ENCODE assay signal across 31 cellular contexts in genomic region chr7:6886198-6886597, GRCh38.
"Had no signal": no experiment of that assay in that cellular context is flagged by ENCODE, and none has a peak within 500 bp of the region (broad histone marks: within the 10 kb centered on the region; RNA-seq: fewer than 3 reads in every experiment).

No MANE protein-coding gene starts in this region.

- H3K27me3 Mint-ChIP-seq: activated CD4-positive, alpha-beta T cell treated with anti-CD3 and anti-CD28 coated beads, Interleukin-2, amount 10 ng/mL, durations not matched to agents 7 days and 5 days had no signal

- H3K36me3 Mint-ChIP-seq: activated naive CD4-positive, alpha-beta T cell treated with anti-CD3 and anti-CD28 coated beads, Interleukin-2, amount 10 ng/mL, durations not matched to agents 7 days and 5 days; activated naive CD4-positive, alpha-beta T cell treated with anti-CD3 and anti-CD28 coated beads, Interleukin-2, amount 50 U/mL, for 72 hours; WTC11 had no signal

- H3K4me3 ChIP-seq: coronary artery, dorsolateral prefrontal cortex, heart left ventricle had no signal

- FAIRE-seq: astrocyte, bronchial epithelial cell, frontal cortex had no signal

- ATAC-seq: activated naive CD4-positive, alpha-beta T cell treated with anti-CD3 and anti-CD28 coated beads, Interleukin-2, amount 50 U/mL, for 72 hours; activated T-cell treated with anti-CD3 and anti-CD28 coated beads, Interleukin-2, amount 50 U/mL, for 72 hours; esophagus mucosa; heart left ventricle; WTC11 had no signal

- H3K9me3 Mint-ChIP-seq: activated CD4-positive, alpha-beta T cell treated with anti-CD3 and anti-CD28 coated beads, Interleukin-2, amount 10 ng/mL, durations not matched to agents 7 days and 5 days; activated T-cell treated with anti-CD3 and anti-CD28 coated beads, Interleukin-2, amount 50 U/mL, for 24 hours; central memory CD8-positive, alpha-beta T cell had no signal

- H3K4me1 Mint-ChIP-seq: activated CD4-positive, alpha-beta memory T cell treated with anti-CD3 and anti-CD28 coated beads, Interleukin-2, amount 10 ng/mL, durations not matched to agents 7 days and 5 days; activated naive CD4-positive, alpha-beta T cell treated with anti-CD3 and anti-CD28 coated beads, Interleukin-2, amount 10 ng/mL, durations not matched to agents 7 days and 5 days; central memory CD8-positive, alpha-beta T cell; WTC11 had no signal

- H3K4me3 Mint-ChIP-seq: activated CD4-positive, alpha-beta memory T cell treated with anti-CD3 and anti-CD28 coated beads, Interleukin-2, amount 10 ng/mL, durations not matched to agents 7 days and 5 days; activated CD4-positive, alpha-beta T cell treated with anti-CD3 and anti-CD28 coated beads, Interleukin-2, amount 10 ng/mL, durations not matched to agents 7 days and 5 days; activated naive CD4-positive, alpha-beta T cell treated with anti-CD3 and anti-CD28 coated beads, Interleukin-2, amount 10 ng/mL, durations not matched to agents 7 days and 5 days; activated T-cell treated with anti-CD3 and anti-CD28 coated beads, Interleukin-2, amount 50 U/mL, for 24 hours; activated T-cell treated with anti-CD3 and anti-CD28 coated beads, Interleukin-2, amount 50 U/mL, for 72 hours; central memory CD8-positive, alpha-beta T cell; dendritic cell treated with granulocyte-macrophage colony-stimulating factor and Interleukin-4, amounts not matched to agents 40 ng/mL and 50 ng/mL, for 4 days; endodermal cell; WTC11 had no signal

- H3K27me3 ChIP-seq: brain microvascular endothelial cell, dorsolateral prefrontal cortex, heart left ventricle had no signal

- H3K27ac Mint-ChIP-seq: activated CD4-positive, alpha-beta memory T cell treated with anti-CD3 and anti-CD28 coated beads, Interleukin-2, amount 10 ng/mL, durations not matched to agents 7 days and 5 days; activated CD4-positive, alpha-beta T cell treated with anti-CD3 and anti-CD28 coated beads, Interleukin-2, amount 10 ng/mL, durations not matched to agents 7 days and 5 days; activated naive CD4-positive, alpha-beta T cell treated with anti-CD3 and anti-CD28 coated beads, Interleukin-2, amount 10 ng/mL, durations not matched to agents 7 days and 5 days; activated naive CD4-positive, alpha-beta T cell treated with anti-CD3 and anti-CD28 coated beads, Interleukin-2, amount 50 U/mL, for 72 hours; activated T-cell treated with anti-CD3 and anti-CD28 coated beads, Interleukin-2, amount 50 U/mL, for 24 hours; activated T-cell treated with anti-CD3 and anti-CD28 coated beads, Interleukin-2, amount 50 U/mL, for 72 hours; dendritic cell treated with granulocyte-macrophage colony-stimulating factor and Interleukin-4, amounts not matched to agents 40 ng/mL and 50 ng/mL, for 4 days; endodermal cell; WTC11 had no signal

- H3K27ac ChIP-seq: brain microvascular endothelial cell, coronary artery, dorsolateral prefrontal cortex, heart left ventricle had no signal

- H3K9me3 ChIP-seq: heart left ventricle had no signal

- DNase-seq: activated CD4-positive, alpha-beta memory T cell treated with anti-CD3 and anti-CD28 coated beads, Interleukin-2, amount 10 ng/mL, durations not matched to agents 7 days and 5 days; activated CD4-positive, alpha-beta T cell treated with anti-CD3 and anti-CD28 coated beads for 1 hour; activated CD4-positive, alpha-beta T cell treated with anti-CD3 and anti-CD28 coated beads for 4 hours; activated CD4-positive, alpha-beta T cell treated with anti-CD3 and anti-CD28 coated beads, Interleukin-2, amount 10 ng/mL, durations not matched to agents 7 days and 5 days; activated CD4-positive, alpha-beta T cell treated with anti-CD3 and anti-CD28 coated beads, Interleukin-2, amount 50 U/mL, for 4 hours; activated CD8-positive, alpha-beta memory T cell treated with anti-CD3 and anti-CD28 coated beads, Interleukin-2, amount 50 U/mL, for 48 hours; activated gamma-delta T cell; activated naive CD4-positive, alpha-beta T cell; activated naive CD4-positive, alpha-beta T cell treated with anti-CD3 and anti-CD28 coated beads, Interleukin-2, amount 10 ng/mL, durations not matched to agents 7 days and 5 days; activated T-cell treated with anti-CD3 and anti-CD28 coated beads for 4 hours; activated T-cell treated with anti-CD3 and anti-CD28 coated beads, Interleukin-2, amount 50 U/mL, for 24 hours; activated T-cell treated with anti-CD3 and anti-CD28 coated beads, Interleukin-2, amount 50 U/mL, for 72 hours; amniotic stem cell; anterior cingulate cortex; brain microvascular endothelial cell; dorsolateral prefrontal cortex; effector memory CD4-positive, alpha-beta T cell; endodermal cell; foreskin fibroblast; glutamatergic neuron; heart left ventricle; T-helper 2 cell had no signal

- H3K36me3 ChIP-seq: brain microvascular endothelial cell, heart left ventricle had no signal
